1 cellular context compared by ENCODE assay signal in genomic region chr18:63186934-63187574, GRCh38.
TF ChIP-seq lines count a peak whose summit lies in the region.

No MANE protein-coding gene starts in this region.

TF ChIP-seq in IMR-90, 13 proteins besides CTCF, POLR2A, EP300 and RAD21 (continued from another document):
- no peak for TF ChIP-seq USF2 (IDR thresholded peaks at IDR 0.05; ENCODE audit: low read depth, low read length)
- no peak for TF ChIP-seq BHLHE40 (IDR thresholded peaks at IDR 0.05; ENCODE audit: low read depth, low read length)
- no peak for TF ChIP-seq MXI1 (IDR thresholded peaks at IDR 0.05; ENCODE audit: borderline replicate concordance, low read depth, low read length)
- TF ChIP-seq, protein P1, sequence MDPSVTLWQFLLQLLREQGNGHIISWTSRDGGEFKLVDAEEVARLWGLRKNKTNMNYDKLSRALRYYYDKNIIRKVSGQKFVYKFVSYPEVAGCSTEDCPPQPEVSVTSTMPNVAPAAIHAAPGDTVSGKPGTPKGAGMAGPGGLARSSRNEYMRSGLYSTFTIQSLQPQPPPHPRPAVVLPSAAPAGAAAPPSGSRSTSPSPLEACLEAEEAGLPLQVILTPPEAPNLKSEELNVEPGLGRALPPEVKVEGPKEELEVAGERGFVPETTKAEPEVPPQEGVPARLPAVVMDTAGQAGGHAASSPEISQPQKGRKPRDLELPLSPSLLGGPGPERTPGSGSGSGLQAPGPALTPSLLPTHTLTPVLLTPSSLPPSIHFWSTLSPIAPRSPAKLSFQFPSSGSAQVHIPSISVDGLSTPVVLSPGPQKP (IDR thresholded peaks at IDR 0.05; ENCODE audit: borderline replicate concordance, low read depth, low read length), result no peak
- no peak for TF ChIP-seq MAFK (IDR thresholded peaks at IDR 0.05; ENCODE audit: low read depth, low read length)
- TF ChIP-seq RFX5 (IDR thresholded peaks at IDR 0.05; ENCODE audit: low read depth, low read length), result no peak
- no peak for TF ChIP-seq FOS (IDR thresholded peaks at IDR 0.05; ENCODE audit: low read depth, low read length)
- TF ChIP-seq NFE2L2 (IDR thresholded peaks at IDR 0.05; ENCODE audit: low read depth, low read length), result no peak
- no peak for TF ChIP-seq RCOR1 (IDR thresholded peaks at IDR 0.05; ENCODE audit: insufficient replicate concordance, low read length)
- TF ChIP-seq SMC3 (IDR thresholded peaks at IDR 0.05; ENCODE audit: low read depth, low read length), result no peak
- no peak for TF ChIP-seq CHD1 (IDR thresholded peaks at IDR 0.05; ENCODE audit: low read depth, low read length)
- TF ChIP-seq CEBPB (IDR thresholded peaks at IDR 0.05; ENCODE audit: low read depth, low read length), result no peak
